Comparison of ENCODE assay signal across 10 cellular contexts in the genomic region with DNA sequence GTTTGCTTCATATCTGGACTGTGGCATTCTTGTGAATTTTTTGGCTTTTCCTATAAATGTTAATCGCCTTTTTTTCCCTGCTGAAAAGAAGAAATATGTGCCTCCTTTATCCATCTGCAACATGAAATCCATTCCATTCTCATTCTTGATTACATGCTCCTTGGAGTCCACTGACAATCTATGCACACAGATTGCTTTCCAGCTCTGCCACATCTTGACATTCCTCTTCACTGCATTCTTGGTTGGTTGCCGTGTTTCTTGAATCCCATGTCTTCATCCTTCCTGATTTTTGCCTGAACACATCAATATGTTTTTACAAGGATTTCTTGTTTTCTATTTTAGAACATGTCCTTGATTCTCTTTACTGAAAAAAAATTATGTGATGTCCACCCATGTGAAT.
"Had no signal": no experiment of that assay in that cellular context is flagged by ENCODE, and none has a peak within 500 bp of the region (broad histone marks: within the 10 kb centered on the region; RNA-seq: fewer than 3 reads in every experiment).

No MANE protein-coding gene starts in this region.

- H3K9me3 ChIP-seq: lower lobe of right lung, tibial nerve had no signal

- H3K27me3 ChIP-seq: tibial nerve had no signal

- H3K27ac ChIP-seq: lower lobe of right lung had no signal

- H3K36me3 ChIP-seq: lower lobe of right lung had no signal

- ATAC-seq: activated naive CD4-positive, alpha-beta T cell treated with anti-CD3 and anti-CD28 coated beads, Interleukin-2, amount 50 U/mL, for 72 hours; lower lobe of right lung; stimulated activated effector memory CD8-positive, alpha-beta T cell treated with anti-CD3 and anti-CD28 coated beads, Interleukin-12 subunit alpha, Interleukin-12 subunit beta, amount 100 ng/mL, for 72 hours had no signal

- DNase-seq: activated CD4-positive, alpha-beta T cell treated with anti-CD3 and anti-CD28 coated beads, Interleukin-2, amount 50 U/mL, for 4 hours; activated CD4-positive, CD25-positive, alpha-beta regulatory T cell treated with anti-CD3 and anti-CD28 coated beads, Interleukin-2, amount 50 U/mL, for 72 hours; activated effector memory CD4-positive, alpha-beta T cell treated with Interleukin-2 at 50 U/mL for 16 hours; activated T-cell treated with anti-CD3 and anti-CD28 coated beads, Interleukin-2, amount 50 U/mL, for 24 hours; hypothalamus; lower lobe of right lung; posterior cingulate gyrus had no signal

- H3K4me3 ChIP-seq: lower lobe of right lung, tibial nerve had no signal

- H3K4me1 ChIP-seq: lower lobe of right lung, tibial nerve had no signal
